In the genomic region with DNA sequence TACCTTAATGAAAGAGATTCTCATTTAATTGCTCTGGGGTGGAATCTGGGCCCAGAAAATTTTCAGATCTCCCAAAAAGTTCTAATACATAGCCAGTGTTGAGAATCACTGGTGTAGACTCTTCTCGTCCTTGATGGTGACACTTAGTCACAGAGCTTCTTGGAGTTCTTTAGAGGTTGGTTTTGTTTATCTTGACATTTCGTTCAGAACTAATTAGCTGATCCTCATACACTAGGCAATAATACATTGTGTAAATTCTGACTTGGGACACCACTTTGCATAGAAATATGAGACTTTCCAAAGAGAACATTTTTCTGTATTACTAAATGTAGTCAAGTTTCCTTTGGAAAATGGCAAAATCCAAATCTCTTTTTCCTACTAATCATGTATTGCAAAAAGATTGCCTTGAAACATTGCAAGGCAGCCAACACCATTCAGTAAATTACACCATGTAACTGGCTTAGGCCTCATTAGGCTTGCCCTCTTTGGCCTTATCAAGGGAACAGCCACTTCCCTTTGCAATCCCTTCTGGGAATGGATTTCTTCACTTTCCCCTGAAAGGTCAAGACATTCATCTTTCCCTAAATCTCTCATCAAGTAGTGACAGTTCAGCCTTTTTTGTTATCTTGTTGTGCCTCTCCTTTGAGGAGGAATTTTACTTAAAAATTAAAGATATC, we compare ENCODE assay signal across 22 cellular contexts.
"Had no signal": no experiment of that assay in that cellular context is flagged by ENCODE, and none has a peak within 500 bp of the region (broad histone marks: within the 10 kb centered on the region; RNA-seq: fewer than 3 reads in every experiment).

No MANE protein-coding gene starts in this region.

- ATAC-seq: activated CD8-positive, alpha-beta T cell treated with anti-CD3 and anti-CD28 coated beads, Interleukin-2, amount 10 ng/mL, durations not matched to agents 7 days and 5 days; body of pancreas; K562; PC-3; WTC11 had no signal

- H3K36me3 ChIP-seq: ascending aorta had no signal

- H3K4me3 ChIP-seq: ascending aorta, body of pancreas, K562 had no signal

- H3K9me3 ChIP-seq: ascending aorta, body of pancreas had no signal

- H3K36me3 Mint-ChIP-seq: activated naive CD8-positive, alpha-beta T cell treated with anti-CD3 and anti-CD28 coated beads, Interleukin-2, amount 10 ng/mL, durations not matched to agents 7 days and 5 days; WTC11 had no signal

- H3K27ac ChIP-seq: body of pancreas had no signal

- H3K4me1 Mint-ChIP-seq: activated naive CD8-positive, alpha-beta T cell treated with anti-CD3 and anti-CD28 coated beads, Interleukin-2, amount 10 ng/mL, durations not matched to agents 7 days and 5 days had no signal

- H3K4me1 ChIP-seq: ascending aorta, body of pancreas had no signal

- DNase-seq: activated CD4-positive, alpha-beta T cell treated with anti-CD3 and anti-CD28 coated beads for 48 hours; activated CD4-positive, alpha-beta T cell treated with anti-CD3 and anti-CD28 coated beads, Interleukin-2, amount 50 U/mL, for 4 hours; activated CD4-positive, CD25-positive, alpha-beta regulatory T cell treated with anti-CD3 and anti-CD28 coated beads, Interleukin-2, amount 50 U/mL, for 72 hours; activated CD8-positive, alpha-beta memory T cell treated with anti-CD3 and anti-CD28 coated beads, Interleukin-2, amount 50 U/mL, for 48 hours; activated CD8-positive, alpha-beta T cell treated with anti-CD3 and anti-CD28 coated beads, Interleukin-2, amount 10 ng/mL, durations not matched to agents 7 days and 5 days; activated naive CD4-positive, alpha-beta T cell treated with anti-CD3 and anti-CD28 coated beads, Interleukin-2, amount 50 U/mL, for 16 hours; activated naive CD8-positive, alpha-beta T cell treated with anti-CD3 and anti-CD28 coated beads, Interleukin-2, amount 10 ng/mL, durations not matched to agents 7 days and 5 days; activated T-cell treated with anti-CD3 and anti-CD28 coated beads, Interleukin-2, amount 50 U/mL, for 1 hour; body of pancreas; Karpas-422; MM.1S; NCI-H1105 treated with DMSO at 0.1 percent for 48 hours; NCI-H1436 treated with DMSO at 0.1 percent for 48 hours; NCI-H187; NCI-H2081; NCI-H510A treated with DMSO at 0.1 percent for 48 hours; PC-3; SHP77 treated with DMSO at 0.1 percent for 48 hours had no signal

- H3K9me3 Mint-ChIP-seq: activated naive CD8-positive, alpha-beta T cell treated with anti-CD3 and anti-CD28 coated beads, Interleukin-2, amount 10 ng/mL, durations not matched to agents 7 days and 5 days; T-helper 1 cell treated with Interleukin-12 subunit alpha and Interleukin-12 subunit beta and Interleukin-4 antibody, amounts not matched to agents 30 μg/mL and 1 μg/mL, for 36 hours; WTC11 had no signal

- H3K27me3 ChIP-seq: ascending aorta had no signal

- H3K4me3 Mint-ChIP-seq: activated CD8-positive, alpha-beta T cell treated with anti-CD3 and anti-CD28 coated beads, Interleukin-2, amount 10 ng/mL, durations not matched to agents 7 days and 5 days; activated naive CD8-positive, alpha-beta T cell treated with anti-CD3 and anti-CD28 coated beads, Interleukin-2, amount 10 ng/mL, durations not matched to agents 7 days and 5 days; T-helper 1 cell treated with Interleukin-12 subunit alpha and Interleukin-12 subunit beta and Interleukin-4 antibody, amounts not matched to agents 30 μg/mL and 1 μg/mL, for 36 hours; WTC11 had no signal

- H3K27ac Mint-ChIP-seq: activated CD8-positive, alpha-beta T cell treated with anti-CD3 and anti-CD28 coated beads, Interleukin-2, amount 10 ng/mL, durations not matched to agents 7 days and 5 days; activated naive CD8-positive, alpha-beta T cell treated with anti-CD3 and anti-CD28 coated beads, Interleukin-2, amount 10 ng/mL, durations not matched to agents 7 days and 5 days; T-helper 1 cell treated with Interleukin-12 subunit alpha and Interleukin-12 subunit beta and Interleukin-4 antibody, amounts not matched to agents 30 μg/mL and 1 μg/mL, for 36 hours; WTC11 had no signal
